1 cellular context compared by ENCODE assay signal in the genomic region with DNA sequence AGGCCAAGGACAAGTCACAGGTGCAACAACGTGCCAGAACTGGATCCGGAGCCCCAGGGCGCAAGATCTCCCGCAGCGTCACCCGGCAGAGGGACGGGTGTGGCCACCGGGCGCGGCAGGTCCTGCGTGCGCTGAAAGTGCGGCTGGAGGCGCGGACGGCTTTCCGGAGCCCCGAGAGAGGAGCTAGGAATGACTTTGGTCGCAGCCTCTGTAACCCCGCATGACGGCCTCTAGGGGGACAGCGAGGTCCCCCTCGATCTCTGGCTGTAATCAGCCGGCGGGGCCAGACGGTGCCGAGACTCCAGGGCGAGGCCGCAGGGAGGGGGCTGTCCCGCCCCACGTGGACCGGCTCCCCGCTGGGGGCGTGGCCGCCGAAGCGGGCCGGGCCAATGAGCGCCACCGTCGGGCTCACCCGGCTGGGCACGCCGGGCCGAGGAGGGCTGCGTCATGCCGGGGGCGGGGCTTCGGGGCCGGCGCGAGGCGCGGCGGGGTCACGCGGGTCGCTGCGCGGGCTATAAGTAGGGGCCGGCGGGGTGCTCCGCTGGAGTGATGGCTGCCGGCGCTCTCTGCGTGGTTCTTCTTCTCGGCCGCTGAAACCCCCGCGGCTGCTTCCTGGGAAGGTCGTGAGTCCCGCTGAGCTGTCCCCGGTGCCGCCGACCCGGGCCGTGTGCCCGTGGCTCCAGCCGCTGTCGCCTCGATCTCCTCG.
TF ChIP-seq lines count a peak whose summit lies in the region.

A gene with protein sequence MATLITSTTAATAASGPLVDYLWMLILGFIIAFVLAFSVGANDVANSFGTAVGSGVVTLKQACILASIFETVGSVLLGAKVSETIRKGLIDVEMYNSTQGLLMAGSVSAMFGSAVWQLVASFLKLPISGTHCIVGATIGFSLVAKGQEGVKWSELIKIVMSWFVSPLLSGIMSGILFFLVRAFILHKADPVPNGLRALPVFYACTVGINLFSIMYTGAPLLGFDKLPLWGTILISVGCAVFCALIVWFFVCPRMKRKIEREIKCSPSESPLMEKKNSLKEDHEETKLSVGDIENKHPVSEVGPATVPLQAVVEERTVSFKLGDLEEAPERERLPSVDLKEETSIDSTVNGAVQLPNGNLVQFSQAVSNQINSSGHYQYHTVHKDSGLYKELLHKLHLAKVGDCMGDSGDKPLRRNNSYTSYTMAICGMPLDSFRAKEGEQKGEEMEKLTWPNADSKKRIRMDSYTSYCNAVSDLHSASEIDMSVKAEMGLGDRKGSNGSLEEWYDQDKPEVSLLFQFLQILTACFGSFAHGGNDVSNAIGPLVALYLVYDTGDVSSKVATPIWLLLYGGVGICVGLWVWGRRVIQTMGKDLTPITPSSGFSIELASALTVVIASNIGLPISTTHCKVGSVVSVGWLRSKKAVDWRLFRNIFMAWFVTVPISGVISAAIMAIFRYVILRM (plus strand): TSS at position 544 of the 706 bp plus-strand sequence. CDS start 890 bp downstream, outside the sequence.

TF ChIP-seq in HEK293, 187 proteins besides CTCF, POLR2A, EP300 and RAD21 (continued from another document and continues in another):
- TF ChIP-seq, protein P1, sequence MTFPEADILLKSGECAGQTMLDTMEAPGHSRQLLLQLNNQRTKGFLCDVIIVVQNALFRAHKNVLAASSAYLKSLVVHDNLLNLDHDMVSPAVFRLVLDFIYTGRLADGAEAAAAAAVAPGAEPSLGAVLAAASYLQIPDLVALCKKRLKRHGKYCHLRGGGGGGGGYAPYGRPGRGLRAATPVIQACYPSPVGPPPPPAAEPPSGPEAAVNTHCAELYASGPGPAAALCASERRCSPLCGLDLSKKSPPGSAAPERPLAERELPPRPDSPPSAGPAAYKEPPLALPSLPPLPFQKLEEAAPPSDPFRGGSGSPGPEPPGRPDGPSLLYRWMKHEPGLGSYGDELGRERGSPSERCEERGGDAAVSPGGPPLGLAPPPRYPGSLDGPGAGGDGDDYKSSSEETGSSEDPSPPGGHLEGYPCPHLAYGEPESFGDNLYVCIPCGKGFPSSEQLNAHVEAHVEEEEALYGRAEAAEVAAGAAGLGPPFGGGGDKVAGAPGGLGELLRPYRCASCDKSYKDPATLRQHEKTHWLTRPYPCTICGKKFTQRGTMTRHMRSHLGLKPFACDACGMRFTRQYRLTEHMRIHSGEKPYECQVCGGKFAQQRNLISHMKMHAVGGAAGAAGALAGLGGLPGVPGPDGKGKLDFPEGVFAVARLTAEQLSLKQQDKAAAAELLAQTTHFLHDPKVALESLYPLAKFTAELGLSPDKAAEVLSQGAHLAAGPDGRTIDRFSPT (tag by site-specific recombination; IDR thresholded peaks at IDR 0.05): peak; percentile 62; the same call in 1 of the 2 replicates
- peak; percentile 83 for TF ChIP-seq KLF9 (tag by site-specific recombination; IDR thresholded peaks at IDR 0.05; ENCODE audit: low read depth)
- no peak for TF ChIP-seq GFI1B (tag by site-specific recombination; IDR thresholded peaks at IDR 0.05)
- TF ChIP-seq, protein P2, sequence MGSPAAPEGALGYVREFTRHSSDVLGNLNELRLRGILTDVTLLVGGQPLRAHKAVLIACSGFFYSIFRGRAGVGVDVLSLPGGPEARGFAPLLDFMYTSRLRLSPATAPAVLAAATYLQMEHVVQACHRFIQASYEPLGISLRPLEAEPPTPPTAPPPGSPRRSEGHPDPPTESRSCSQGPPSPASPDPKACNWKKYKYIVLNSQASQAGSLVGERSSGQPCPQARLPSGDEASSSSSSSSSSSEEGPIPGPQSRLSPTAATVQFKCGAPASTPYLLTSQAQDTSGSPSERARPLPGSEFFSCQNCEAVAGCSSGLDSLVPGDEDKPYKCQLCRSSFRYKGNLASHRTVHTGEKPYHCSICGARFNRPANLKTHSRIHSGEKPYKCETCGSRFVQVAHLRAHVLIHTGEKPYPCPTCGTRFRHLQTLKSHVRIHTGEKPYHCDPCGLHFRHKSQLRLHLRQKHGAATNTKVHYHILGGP (tag by site-specific recombination; IDR thresholded peaks at IDR 0.05): no peak
- peak; percentile 88 for TF ChIP-seq KLF7 (tag by site-specific recombination; IDR thresholded peaks at IDR 0.05; ENCODE audit: borderline replicate concordance)
- TF ChIP-seq KLF8 (tag by site-specific recombination; IDR thresholded peaks at IDR 0.05): peak; percentile 93
- TF ChIP-seq ZNF391 (tag by site-specific recombination; IDR thresholded peaks at IDR 0.05; ENCODE audit: borderline replicate concordance, low read depth): no peak
- no peak for TF ChIP-seq ZNF140 (tag by site-specific recombination; IDR thresholded peaks at IDR 0.05)
- peak; percentile 62; the same call in 1 of the 2 replicates for TF ChIP-seq KLF16 (tag by site-specific recombination; IDR thresholded peaks at IDR 0.05)
- peak; percentile 90 for TF ChIP-seq GLIS1 (tag by site-specific recombination; IDR thresholded peaks at IDR 0.05)
- peak; percentile 46; the same call in 1 of the 2 replicates for TF ChIP-seq ZNF660 (tag by site-specific recombination; IDR thresholded peaks at IDR 0.05)
- TF ChIP-seq SETDB1 (IDR thresholded peaks at IDR 0.05; ENCODE audit: insufficient read length, low read length): no peak
- TF ChIP-seq ZXDB (tag by site-specific recombination; IDR thresholded peaks at IDR 0.05): peak; percentile 60; the same call in 1 of the 2 replicates
- TF ChIP-seq, protein P3, sequence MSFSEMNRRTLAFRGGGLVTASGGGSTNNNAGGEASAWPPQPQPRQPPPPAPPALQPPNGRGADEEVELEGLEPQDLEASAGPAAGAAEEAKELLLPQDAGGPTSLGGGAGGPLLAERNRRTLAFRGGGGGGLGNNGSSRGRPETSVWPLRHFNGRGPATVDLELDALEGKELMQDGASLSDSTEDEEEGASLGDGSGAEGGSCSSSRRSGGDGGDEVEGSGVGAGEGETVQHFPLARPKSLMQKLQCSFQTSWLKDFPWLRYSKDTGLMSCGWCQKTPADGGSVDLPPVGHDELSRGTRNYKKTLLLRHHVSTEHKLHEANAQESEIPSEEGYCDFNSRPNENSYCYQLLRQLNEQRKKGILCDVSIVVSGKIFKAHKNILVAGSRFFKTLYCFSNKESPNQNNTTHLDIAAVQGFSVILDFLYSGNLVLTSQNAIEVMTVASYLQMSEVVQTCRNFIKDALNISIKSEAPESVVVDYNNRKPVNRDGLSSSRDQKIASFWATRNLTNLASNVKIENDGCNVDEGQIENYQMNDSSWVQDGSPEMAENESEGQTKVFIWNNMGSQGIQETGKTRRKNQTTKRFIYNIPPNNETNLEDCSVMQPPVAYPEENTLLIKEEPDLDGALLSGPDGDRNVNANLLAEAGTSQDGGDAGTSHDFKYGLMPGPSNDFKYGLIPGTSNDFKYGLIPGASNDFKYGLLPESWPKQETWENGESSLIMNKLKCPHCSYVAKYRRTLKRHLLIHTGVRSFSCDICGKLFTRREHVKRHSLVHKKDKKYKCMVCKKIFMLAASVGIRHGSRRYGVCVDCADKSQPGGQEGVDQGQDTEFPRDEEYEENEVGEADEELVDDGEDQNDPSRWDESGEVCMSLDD (tag by site-specific recombination; IDR thresholded peaks at IDR 0.05): peak; percentile 30; the same call in 1 of the 2 replicates
- peak; percentile 62 for TF ChIP-seq ZNF629 (tag by site-specific recombination; IDR thresholded peaks at IDR 0.05)
- TF ChIP-seq, protein P4, sequence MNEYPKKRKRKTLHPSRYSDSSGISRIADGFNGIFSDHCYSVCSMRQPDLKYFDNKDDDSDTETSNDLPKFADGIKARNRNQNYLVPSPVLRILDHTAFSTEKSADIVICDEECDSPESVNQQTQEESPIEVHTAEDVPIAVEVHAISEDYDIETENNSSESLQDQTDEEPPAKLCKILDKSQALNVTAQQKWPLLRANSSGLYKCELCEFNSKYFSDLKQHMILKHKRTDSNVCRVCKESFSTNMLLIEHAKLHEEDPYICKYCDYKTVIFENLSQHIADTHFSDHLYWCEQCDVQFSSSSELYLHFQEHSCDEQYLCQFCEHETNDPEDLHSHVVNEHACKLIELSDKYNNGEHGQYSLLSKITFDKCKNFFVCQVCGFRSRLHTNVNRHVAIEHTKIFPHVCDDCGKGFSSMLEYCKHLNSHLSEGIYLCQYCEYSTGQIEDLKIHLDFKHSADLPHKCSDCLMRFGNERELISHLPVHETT (tag by site-specific recombination; IDR thresholded peaks at IDR 0.05): peak; percentile 67; the same call in 1 of the 2 replicates
- TF ChIP-seq ZNF549 (tag by site-specific recombination; IDR thresholded peaks at IDR 0.05): no peak
- TF ChIP-seq BCL11A (tag by site-specific recombination; IDR thresholded peaks at IDR 0.05; ENCODE audit: low read depth): peak; percentile 57; the same call in 1 of the 2 replicates
- peak; percentile 97 for TF ChIP-seq GLIS2 (tag by site-specific recombination; IDR thresholded peaks at IDR 0.05)
- TF ChIP-seq, protein P5, sequence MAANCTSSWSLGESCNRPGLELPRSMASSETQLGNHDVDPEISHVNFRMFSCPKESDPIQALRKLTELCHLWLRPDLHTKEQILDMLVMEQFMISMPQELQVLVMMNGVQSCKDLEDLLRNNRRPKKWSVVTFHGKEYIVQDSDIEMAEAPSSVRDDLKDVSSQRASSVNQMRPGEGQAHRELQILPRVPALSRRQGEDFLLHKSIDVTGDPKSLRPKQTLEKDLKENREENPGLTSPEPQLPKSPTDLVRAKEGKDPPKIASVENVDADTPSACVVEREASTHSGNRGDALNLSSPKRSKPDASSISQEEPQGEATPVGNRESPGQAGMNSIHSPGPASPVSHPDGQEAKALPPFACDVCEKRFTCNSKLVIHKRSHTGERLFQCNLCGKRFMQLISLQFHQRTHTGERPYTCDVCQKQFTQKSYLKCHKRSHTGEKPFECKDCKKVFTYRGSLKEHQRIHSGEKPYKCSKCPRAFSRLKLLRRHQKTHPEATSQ (tag by site-specific recombination; IDR thresholded peaks at IDR 0.05): 0 out of 2 replicates have a peak, but pooled peaks have one; percentile 29
- TF ChIP-seq ZNF600 (tag by site-specific recombination; IDR thresholded peaks at IDR 0.05): peak; percentile 84
- no peak for TF ChIP-seq ZNF473 (tag by site-specific recombination; IDR thresholded peaks at IDR 0.05)
- TF ChIP-seq ZFP69B (tag by site-specific recombination; IDR thresholded peaks at IDR 0.05): no peak; the same call in 1 of the 2 replicates
- TF ChIP-seq SP3 (tag by site-specific recombination; IDR thresholded peaks at IDR 0.05): peak; percentile 45
- TF ChIP-seq SCRT2 (tag by site-specific recombination; IDR thresholded peaks at IDR 0.05): peak; percentile 83
- TF ChIP-seq ZIC2 (tag by site-specific recombination; IDR thresholded peaks at IDR 0.05): peak; percentile 88
- no peak for TF ChIP-seq ZNF311 (tag by site-specific recombination; IDR thresholded peaks at IDR 0.05; ENCODE audit: borderline replicate concordance)
- TF ChIP-seq ZNF596 (tag by site-specific recombination; IDR thresholded peaks at IDR 0.05): no peak
- TF ChIP-seq, protein P6, sequence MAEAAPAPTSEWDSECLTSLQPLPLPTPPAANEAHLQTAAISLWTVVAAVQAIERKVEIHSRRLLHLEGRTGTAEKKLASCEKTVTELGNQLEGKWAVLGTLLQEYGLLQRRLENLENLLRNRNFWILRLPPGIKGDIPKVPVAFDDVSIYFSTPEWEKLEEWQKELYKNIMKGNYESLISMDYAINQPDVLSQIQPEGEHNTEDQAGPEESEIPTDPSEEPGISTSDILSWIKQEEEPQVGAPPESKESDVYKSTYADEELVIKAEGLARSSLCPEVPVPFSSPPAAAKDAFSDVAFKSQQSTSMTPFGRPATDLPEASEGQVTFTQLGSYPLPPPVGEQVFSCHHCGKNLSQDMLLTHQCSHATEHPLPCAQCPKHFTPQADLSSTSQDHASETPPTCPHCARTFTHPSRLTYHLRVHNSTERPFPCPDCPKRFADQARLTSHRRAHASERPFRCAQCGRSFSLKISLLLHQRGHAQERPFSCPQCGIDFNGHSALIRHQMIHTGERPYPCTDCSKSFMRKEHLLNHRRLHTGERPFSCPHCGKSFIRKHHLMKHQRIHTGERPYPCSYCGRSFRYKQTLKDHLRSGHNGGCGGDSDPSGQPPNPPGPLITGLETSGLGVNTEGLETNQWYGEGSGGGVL (tag by site-specific recombination; IDR thresholded peaks at IDR 0.05): peak; percentile 75; the same call in 1 of the 2 replicates
- no peak for TF ChIP-seq ZNF223 (tag by site-specific recombination; IDR thresholded peaks at IDR 0.05)
- TF ChIP-seq, protein P7, sequence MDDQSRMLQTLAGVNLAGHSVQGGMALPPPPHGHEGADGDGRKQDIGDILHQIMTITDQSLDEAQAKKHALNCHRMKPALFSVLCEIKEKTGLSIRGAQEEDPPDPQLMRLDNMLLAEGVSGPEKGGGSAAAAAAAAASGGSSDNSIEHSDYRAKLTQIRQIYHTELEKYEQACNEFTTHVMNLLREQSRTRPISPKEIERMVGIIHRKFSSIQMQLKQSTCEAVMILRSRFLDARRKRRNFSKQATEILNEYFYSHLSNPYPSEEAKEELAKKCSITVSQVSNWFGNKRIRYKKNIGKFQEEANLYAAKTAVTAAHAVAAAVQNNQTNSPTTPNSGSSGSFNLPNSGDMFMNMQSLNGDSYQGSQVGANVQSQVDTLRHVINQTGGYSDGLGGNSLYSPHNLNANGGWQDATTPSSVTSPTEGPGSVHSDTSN (CRISPR knock-in tag; IDR thresholded peaks at IDR 0.05): 0 out of 2 replicates have a peak, but pooled peaks have one; percentile 40
- TF ChIP-seq ZNF146 (tag by site-specific recombination; IDR thresholded peaks at IDR 0.05): no peak
- no peak for TF ChIP-seq HOXD13 (CRISPR knock-in tag; IDR thresholded peaks at IDR 0.05; ENCODE audit: borderline replicate concordance)
- TF ChIP-seq ZBTB8A (tag by site-specific recombination; IDR thresholded peaks at IDR 0.05): peak; percentile 86
- TF ChIP-seq, protein P8, sequence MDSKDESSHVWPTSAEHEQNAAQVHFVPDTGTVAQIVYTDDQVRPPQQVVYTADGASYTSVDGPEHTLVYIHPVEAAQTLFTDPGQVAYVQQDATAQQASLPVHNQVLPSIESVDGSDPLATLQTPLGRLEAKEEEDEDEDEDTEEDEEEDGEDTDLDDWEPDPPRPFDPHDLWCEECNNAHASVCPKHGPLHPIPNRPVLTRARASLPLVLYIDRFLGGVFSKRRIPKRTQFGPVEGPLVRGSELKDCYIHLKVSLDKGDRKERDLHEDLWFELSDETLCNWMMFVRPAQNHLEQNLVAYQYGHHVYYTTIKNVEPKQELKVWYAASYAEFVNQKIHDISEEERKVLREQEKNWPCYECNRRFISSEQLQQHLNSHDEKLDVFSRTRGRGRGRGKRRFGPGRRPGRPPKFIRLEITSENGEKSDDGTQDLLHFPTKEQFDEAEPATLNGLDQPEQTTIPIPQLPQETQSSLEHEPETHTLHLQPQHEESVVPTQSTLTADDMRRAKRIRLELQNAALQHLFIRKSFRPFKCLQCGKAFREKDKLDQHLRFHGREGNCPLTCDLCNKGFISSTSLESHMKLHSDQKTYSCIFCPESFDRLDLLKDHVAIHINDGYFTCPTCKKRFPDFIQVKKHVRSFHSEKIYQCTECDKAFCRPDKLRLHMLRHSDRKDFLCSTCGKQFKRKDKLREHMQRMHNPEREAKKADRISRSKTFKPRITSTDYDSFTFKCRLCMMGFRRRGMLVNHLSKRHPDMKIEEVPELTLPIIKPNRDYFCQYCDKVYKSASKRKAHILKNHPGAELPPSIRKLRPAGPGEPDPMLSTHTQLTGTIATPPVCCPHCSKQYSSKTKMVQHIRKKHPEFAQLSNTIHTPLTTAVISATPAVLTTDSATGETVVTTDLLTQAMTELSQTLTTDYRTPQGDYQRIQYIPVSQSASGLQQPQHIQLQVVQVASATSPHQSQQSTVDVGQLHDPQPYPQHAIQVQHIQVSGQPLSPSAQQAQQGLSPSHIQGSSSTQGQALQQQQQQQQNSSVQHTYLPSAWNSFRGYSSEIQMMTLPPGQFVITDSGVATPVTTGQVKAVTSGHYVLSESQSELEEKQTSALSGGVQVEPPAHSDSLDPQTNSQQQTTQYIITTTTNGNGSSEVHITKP (tag by site-specific recombination; IDR thresholded peaks at IDR 0.05): peak; percentile 46; the same call in 1 of the 2 replicates
- TF ChIP-seq HOXC10 (CRISPR knock-in tag; IDR thresholded peaks at IDR 0.05): no peak
- no peak for TF ChIP-seq ZNF707 (tag by site-specific recombination; IDR thresholded peaks at IDR 0.05)
- TF ChIP-seq ZNF610 (tag by site-specific recombination; IDR thresholded peaks at IDR 0.05; ENCODE audit: borderline replicate concordance): no peak
- no peak for TF ChIP-seq ZNF169 (tag by site-specific recombination; IDR thresholded peaks at IDR 0.05)
